8 cellular contexts compared by ENCODE assay signal in the genomic region with DNA sequence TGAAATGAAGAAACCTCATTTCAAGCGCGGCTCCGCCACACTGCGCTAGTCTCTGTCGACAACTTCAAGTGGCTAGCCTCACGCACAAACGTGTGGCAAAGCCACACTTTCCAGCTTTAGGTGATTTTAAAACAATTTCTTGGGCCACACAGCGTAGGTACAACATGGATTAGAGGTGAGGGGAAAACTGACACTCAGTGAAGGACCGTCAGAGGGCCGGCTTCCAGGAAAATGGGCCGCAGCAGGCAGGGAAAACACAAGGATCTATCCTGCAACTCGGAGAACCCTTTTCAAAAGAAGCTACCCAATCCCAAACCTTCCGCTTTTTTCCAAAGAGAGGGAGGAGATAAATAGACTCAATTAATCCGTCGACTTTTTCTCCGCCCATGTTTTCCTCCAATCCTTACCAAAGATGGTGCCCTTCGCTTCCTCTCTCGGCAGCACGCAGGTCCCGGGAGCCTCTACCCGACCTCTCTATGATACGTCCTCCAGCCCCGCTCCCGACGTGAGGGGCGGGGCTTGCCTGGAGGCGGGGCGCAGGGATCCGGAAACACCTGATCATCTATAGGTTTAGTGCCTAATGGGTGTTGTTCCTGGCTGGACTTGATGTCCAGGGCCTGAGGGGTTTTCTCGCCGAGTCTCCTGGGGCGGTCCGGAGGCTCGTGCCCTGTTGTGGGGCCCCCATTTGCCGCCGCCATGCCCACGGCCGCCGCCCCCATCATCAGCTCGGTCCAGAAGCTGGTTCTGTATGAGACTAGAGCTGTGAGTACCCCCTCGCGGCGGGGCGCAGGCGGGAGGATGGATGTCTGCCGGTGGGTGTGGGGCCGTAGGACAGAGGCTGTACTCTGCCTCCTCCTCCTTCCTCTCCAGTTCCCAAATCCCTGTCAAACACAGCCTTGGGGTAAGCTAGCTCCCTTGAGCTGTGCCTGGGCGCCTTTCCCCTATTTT. TPM values are rescaled to one million over a fixed set of nuclear protein-coding genes. Genes with fewer than 3 reads are reported as not detected.
DNase-seq lines count a peak whose midpoint lies in the region; ATAC-seq and TF ChIP-seq lines count a peak whose summit lies in the region.

A gene (minus strand): TSS at position 463 of the 948 bp plus-strand sequence. CDS start 15,457 bp downstream, outside the sequence.
A gene (plus strand): TSS at position 557 of the 948 bp plus-strand sequence. CDS start 140 bp downstream, at position 697.

- TF ChIP-seq POLR2A in GM19099 (IDR thresholded peaks at IDR 0.05; ENCODE audit: extremely low read depth, insufficient read length, low read depth), result peak; percentile 67

- TF ChIP-seq CTCF in choroid plexus epithelial cell (conservative IDR thresholded peaks at IDR 0.05; ENCODE audit: low read depth, low read length), result peak; percentile 53

- peak; percentile 95 for ATAC-seq in HG03432 (IDR thresholded peaks at IDR 0.05; ENCODE audit: unreplicated experiment)

- peak; percentile 98 for DNase-seq in Ammon's horn (ENCODE audit: low spot score)
- peak; percentile 81 for DNase-seq in NCI-H460 (ENCODE audit: extremely low read depth, low read depth)
- peak; percentile 85 to 88 for DNase-seq in activated CD4-positive, alpha-beta T cell treated with anti-CD3 and anti-CD28 coated beads for 24 hours (ENCODE audit: low read depth in 2 of 2)
- DNase-seq in choroid plexus epithelial cell (ENCODE audit: low read depth), result peak; percentile 94
- peak; percentile 95 for DNase-seq in kidney tubule cell (ENCODE audit: low spot score)
- DNase-seq in stimulated activated CD4-positive, alpha-beta T cell treated with anti-CD3 and anti-CD28 coated beads, Interleukin-1b, Interleukin-23, amount 100 ng/mL, for 24 hours (ENCODE audit: low read depth in 4 of 4, low spot score in 1 of 4), result peak; percentile 73 to 88 (median 80)

- H3K4me3 ChIP-seq in choroid plexus epithelial cell (ENCODE audit: low read depth, low read length), result peak within 1 kb of the TSS; percentile 80

RNA-seq across cellular contexts. Expression of the first gene that starts in this region (rescaled TPM):
- 4.7 and 5.6 TPM in 2 replicates for total RNA-seq in NCI-H460 (2014; rRNA removed; shearing (Covaris generic))
- polyA plus RNA-seq in NCI-H460 (2014; cell fraction: nucleus; rRNA removed), result 1.7 and 1.8 TPM in 2 replicates

RNA-seq across cellular contexts. Expression of the second gene that starts in this region (rescaled TPM):
- total RNA-seq in NCI-H460 (2014; rRNA removed; shearing (Covaris generic)), result 7.6 and 9.7 TPM in 2 replicates
- polyA plus RNA-seq in NCI-H460 (2014; cell fraction: nucleus; rRNA removed), result 5.3 and 6.2 TPM in 2 replicates

Comparison
In these comparisons a context has a peak if more than half of its experiments do, and no peak if none do; other contexts are left out.
1. Peak in every context shown above with its lines: DNase-seq, ATAC-seq and H3K4me3 ChIP-seq.